ENCODE assay signal across 23 cellular contexts in genomic region chr3:138801792-138802191, GRCh38. TPM values are rescaled to one million over a fixed set of nuclear protein-coding genes. Genes with fewer than 3 reads are reported as not detected.
DNase-seq lines count a peak whose midpoint lies in the region; ATAC-seq and TF ChIP-seq lines count a peak whose summit lies in the region.
"Had no signal": no experiment of that assay in that cellular context is flagged by ENCODE, and none has a peak within 500 bp of the region (broad histone marks: within the 10 kb centered on the region; RNA-seq: fewer than 3 reads in every experiment).

No MANE protein-coding gene starts in this region.

- H3K4me3 Mint-ChIP-seq in CD4-positive, alpha-beta T cell: no peak overlapping the region
- no peak overlapping the region for H3K4me3 Mint-ChIP-seq in activated T-helper 17 cell treated with anti-CD3 and anti-CD28 coated beads, Interleukin-2, amount 50 U/mL, for 72 hours
- H3K4me3 Mint-ChIP-seq: CD14-positive monocyte; CD4-positive, alpha-beta memory T cell; GM23338; H9 had no signal

- H2BK120ac ChIP-seq in neuronal stem cell (ENCODE audit: low read depth, low read length): no peak overlapping the region

- H2AK5ac ChIP-seq in neuronal stem cell (ENCODE audit: low read depth, low read length): no peak overlapping the region

- intact Hi-C loops in cardiac septum (cut with DNase I): no loop called here
- intact Hi-C loops in CD4-positive, alpha-beta T cell (cut with DNase I, micrococcal nuclease): no loop called here

- H2BK5ac ChIP-seq in neuronal stem cell (ENCODE audit: low read length): no peak overlapping the region

- H3K9me3 Mint-ChIP-seq in CD4-positive, alpha-beta T cell: no peaks in the 10 kb centered on the region
- no peaks in the 10 kb centered on the region for H3K9me3 Mint-ChIP-seq in activated T-helper 17 cell treated with anti-CD3 and anti-CD28 coated beads, Interleukin-2, amount 50 U/mL, for 72 hours
- H3K9me3 Mint-ChIP-seq: CD14-positive monocyte; CD4-positive, alpha-beta memory T cell; GM23338; H9 had no signal

- H3K23ac ChIP-seq in neuronal stem cell (ENCODE audit: low read depth, low read length, poor library complexity): no peak overlapping the region

- H3K36me3 ChIP-seq in right atrium auricular region: no peaks in the 10 kb centered on the region
- no peaks in the 10 kb centered on the region for H3K36me3 ChIP-seq in neuronal stem cell (replicated peaks in 1 of 2; ENCODE audit: control insufficient read depth in 2 of 2, insufficient read depth in 2 of 2, low read length in 2 of 2)
- H3K36me3 ChIP-seq: BE2C had no signal

- peak overlapping the region; percentile 45 for H3K27ac Mint-ChIP-seq in CD4-positive, alpha-beta T cell
- H3K27ac Mint-ChIP-seq in activated T-helper 17 cell treated with anti-CD3 and anti-CD28 coated beads, Interleukin-2, amount 50 U/mL, for 72 hours: peak overlapping the region; percentile 16
- H3K27ac Mint-ChIP-seq: GM23338 had no signal

- H4K8ac ChIP-seq in neuronal stem cell (ENCODE audit: low read depth, low read length): no peak overlapping the region

- DNase-seq in right atrium auricular region (ENCODE audit: low spot score) (no peak), cardiac septum (ENCODE audit: low spot score) (no peak), neuronal stem cell (ENCODE audit: low spot score) (no peak), retina (no peak)
- DNase-seq in CD4-positive, alpha-beta T cell: no peak
- DNase-seq in activated T-cell treated with anti-CD3 and anti-CD28 coated beads, Interleukin-2, amount 50 U/mL, for 1 hour: no peak
- DNase-seq: 8988T; ACHN; AML-193; BE2C; Calu3; CD4-positive, alpha-beta memory T cell; COR-L47; DMS53; DMS79 treated with DMSO at 0.1 percent for 48 hours; GF-D8; H9 had no signal

- peak overlapping the region; percentile 8 for H3K14ac ChIP-seq in neuronal stem cell (ENCODE audit: low read length)

- no peaks in the 10 kb centered on the region for H3K79me1 ChIP-seq in neuronal stem cell (ENCODE audit: low read depth, low read length)

- H3K27me3 ChIP-seq in right atrium auricular region (no peaks in the 10 kb centered on the region), neuronal stem cell (ENCODE audit: control insufficient read depth in 3 of 3, insufficient read depth in 3 of 3, low read depth in 1 of 3, low read length in 3 of 3) (no peaks in the 10 kb centered on the region)
- H3K27me3 ChIP-seq in CD4-positive, alpha-beta T cell (ENCODE audit: control insufficient read depth, insufficient read depth, low read length): no peaks in the 10 kb centered on the region
- H3K27me3 ChIP-seq: BE2C; BLaER1 treated with 17β-estradiol and CSF1 and Interleukin-3, amounts not matched to agents 10 nM and 100 nM had no signal

- POLR2A ChIA-PET in CD4-positive, alpha-beta T cell (lab: Charles Lee): no interaction called here

- no peak overlapping the region for H2BK15ac ChIP-seq in neuronal stem cell (ENCODE audit: low read length)

- no peaks in the 10 kb centered on the region for H3K9me3 ChIP-seq in right atrium auricular region
- H3K9me3 ChIP-seq in CD4-positive, alpha-beta T cell (ENCODE audit: control insufficient read depth, low read length): no peaks in the 10 kb centered on the region
- H3K9me3 ChIP-seq in neuronal stem cell (replicated peaks in 1 of 2; ENCODE audit: control insufficient read depth in 2 of 2, insufficient read depth in 1 of 2, low read depth in 1 of 2, low read length in 2 of 2): no peaks in the 10 kb centered on the region
- H3K9me3 ChIP-seq: A549, BE2C had no signal

- no peak overlapping the region for H3K9ac ChIP-seq in neuronal stem cell (ENCODE audit: low read depth, low read length, poor library complexity)
- H3K9ac ChIP-seq: BLaER1 treated with 17β-estradiol and CSF1 and Interleukin-3, amounts not matched to agents 10 nM and 100 nM had no signal

- H3K4me3 ChIP-seq in right atrium auricular region (no peak overlapping the region), neuronal stem cell (ENCODE audit: low read length in 2 of 2) (no peak overlapping the region)
- H3K4me3 ChIP-seq: A549; BLaER1 treated with 17β-estradiol and CSF1 and Interleukin-3, amounts not matched to agents 10 nM and 100 nM; GM23338 had no signal

- no peak overlapping the region for H3K4ac ChIP-seq in neuronal stem cell (ENCODE audit: low read length)

- H2AFZ ChIP-seq in neuronal stem cell (ENCODE audit: low read length): no peak overlapping the region
- H2AFZ ChIP-seq: GM23338 had no signal

- H2BK12ac ChIP-seq in neuronal stem cell (ENCODE audit: low read length): no peak overlapping the region

- H4K91ac ChIP-seq in neuronal stem cell (ENCODE audit: low read depth, low read length, poor library complexity): no peak overlapping the region

- peaks cover 25% of the 10 kb centered on the region for H3K36me3 Mint-ChIP-seq in CD4-positive, alpha-beta T cell (ENCODE audit: low read depth)
- H3K36me3 Mint-ChIP-seq in activated T-helper 17 cell treated with anti-CD3 and anti-CD28 coated beads, Interleukin-2, amount 50 U/mL, for 72 hours (ENCODE audit: low read depth): peaks cover 5% of the 10 kb centered on the region

- CTCF ChIA-PET in CD4-positive, alpha-beta T cell (lab: Charles Lee): no interaction called here

- ATAC-seq in CD4-positive, alpha-beta T cell (ENCODE audit: poor library complexity): no peak
- no peak for ATAC-seq in activated T-helper 17 cell treated with anti-CD3 and anti-CD28 coated beads, Interleukin-2, amount 50 U/mL, for 72 hours (replicated peaks)
- ATAC-seq: A549, GM23338, HCT116 had no signal

- H3K4me1 ChIP-seq in right atrium auricular region (peaks cover 0 to 34% of the 10 kb centered on the region in 2 donors), neuronal stem cell (ENCODE audit: control insufficient read depth in 2 of 2, insufficient read depth in 1 of 2, low read depth in 1 of 2, low read length in 2 of 2) (peaks cover 0 to 2% of the 10 kb centered on the region in 2 donors)
- H3K4me1 ChIP-seq: A549, BE2C had no signal

- TF ChIP-seq CTCF in right atrium auricular region (IDR thresholded peaks at IDR 0.05): no peak
- no peak for TF ChIP-seq CTCF in CD4-positive, alpha-beta T cell (IDR thresholded peaks at IDR 0.05)

- no peak overlapping the region for H3K18ac ChIP-seq in neuronal stem cell (ENCODE audit: low read length)

- H3K4me2 ChIP-seq in neuronal stem cell (ENCODE audit: insufficient read depth, low read length, poor library complexity, severe bottlenecking): no peak overlapping the region
- H3K4me2 ChIP-seq: A549; BLaER1 treated with 17β-estradiol and CSF1 and Interleukin-3, amounts not matched to agents 10 nM and 100 nM; GM23338 had no signal

- peaks cover 51% of the 10 kb centered on the region for H3K4me1 Mint-ChIP-seq in CD4-positive, alpha-beta T cell (ENCODE audit: low read depth)
- peaks cover 24% of the 10 kb centered on the region for H3K4me1 Mint-ChIP-seq in activated T-helper 17 cell treated with anti-CD3 and anti-CD28 coated beads, Interleukin-2, amount 50 U/mL, for 72 hours

- H3K27ac ChIP-seq in right atrium auricular region: peak overlapping the region; percentile 7 to 89
- no peak overlapping the region for H3K27ac ChIP-seq in CD4-positive, alpha-beta T cell (ENCODE audit: low read depth, low read length)
- H3K27ac ChIP-seq in neuronal stem cell (replicated peaks; ENCODE audit: low read length): no peak overlapping the region
- H3K27ac ChIP-seq: A549; BLaER1 treated with 17β-estradiol and CSF1 and Interleukin-3, amounts not matched to agents 10 nM and 100 nM had no signal

- no peaks in the 10 kb centered on the region for H3K27me3 Mint-ChIP-seq in CD4-positive, alpha-beta T cell
- no peaks in the 10 kb centered on the region for H3K27me3 Mint-ChIP-seq in activated T-helper 17 cell treated with anti-CD3 and anti-CD28 coated beads, Interleukin-2, amount 50 U/mL, for 72 hours
- H3K27me3 Mint-ChIP-seq: CD4-positive, alpha-beta memory T cell had no signal

- WGBS in neuronal stem cell (ENCODE audit: extremely low coverage in 2 of 2, insufficient read length in 2 of 2, insufficient replicate concordance in 1 of 2), 2 donors: no CpG with 5 or more reads among the region's 3 CpGs

RNA-seq across cellular contexts. Expression of gene PIK3CB, which starts 32.9 kb away (rescaled TPM):
- total RNA-seq in right atrium auricular region: 10 to 100 TPM; 27.7 to 35.0 TPM
- 26.1 TPM for total RNA-seq in cardiac septum
- 10 to 100 TPM; 23.0 to 26.4 TPM for total RNA-seq in CD4-positive, alpha-beta T cell
- total RNA-seq in activated T-helper 17 cell treated with anti-CD3 and anti-CD28 coated beads, Interleukin-2, amount 50 U/mL, for 72 hours: 10 to 100 TPM; 17.2 to 20.3 TPM
- 10.4 TPM for polyA plus RNA-seq in neuronal stem cell (2013, experiment 1 of 2)
- polyA plus RNA-seq in neuronal stem cell (2013, experiment 2 of 2): 11.4 TPM

Comparison
In these comparisons a context has a peak if more than half of its experiments do, and no peak if none do; other contexts are left out.
1. H3K27ac ChIP-seq: peak in right atrium auricular region (2 of 2); none in CD4-positive, alpha-beta T cell (single experiment) and neuronal stem cell (single experiment).